8 cellular contexts compared by ENCODE assay signal in genomic region chr22:30245985-30246901, GRCh38. TPM values are rescaled to one million over a fixed set of nuclear protein-coding genes. Genes with fewer than 3 reads are reported as not detected.
DNase-seq lines count a peak whose midpoint lies in the region; ATAC-seq and TF ChIP-seq lines count a peak whose summit lies in the region.

LIF (minus strand) TSS chr22:30246759; CDS start chr22:30246695, 64 bp downstream.

- H3K27ac ChIP-seq in HUES48 (ENCODE audit: low read depth, low read length) (peak within 1 kb of the TSS; percentile 42), ectodermal cell (ENCODE audit: insufficient read depth, low read depth, low read length, poor library complexity, severe bottlenecking) (no peak within 1 kb of the TSS), mesodermal cell (ENCODE audit: low read depth, low read length, severe bottlenecking) (no peak within 1 kb of the TSS), stomach smooth muscle (ENCODE audit: low read length) (no peak within 1 kb of the TSS)

- no peaks in the 10 kb centered on the region for H3K27me3 ChIP-seq in HUES48 (ENCODE audit: control insufficient read depth, insufficient read depth, low read length)
- H3K27me3 ChIP-seq in ectodermal cell (ENCODE audit: control insufficient read depth, insufficient read depth, low read length, poor library complexity, severe bottlenecking), result peaks cover 37% of the 10 kb centered on the region
- H3K27me3 ChIP-seq in stomach smooth muscle (ENCODE audit: control insufficient read depth in 1 of 2, insufficient read depth in 2 of 2, low read length in 2 of 2), result peaks cover 18 to 41% of the 10 kb centered on the region in 2 donors

- DNase-seq in AG10803 (ENCODE audit: low read depth), result peak; percentile 44
- DNase-seq in activated CD4-positive, alpha-beta T cell treated with anti-CD3 and anti-CD28 coated beads for 48 hours, result peak; percentile 75
- DNase-seq in NCI-H2029 (lab: John Stamatoyannopoulos, UW), result no peak

- H3K4me1 ChIP-seq in HUES48 (ENCODE audit: control insufficient read depth, insufficient read depth, low read length) (no peaks in the 10 kb centered on the region; the same call in 1 of the 2 replicates), ectodermal cell (ENCODE audit: control insufficient read depth, insufficient read depth, low read length) (peaks cover 25% of the 10 kb centered on the region), mesodermal cell (ENCODE audit: control insufficient read depth, insufficient read depth, low read length, poor library complexity, severe bottlenecking) (peaks cover 21% of the 10 kb centered on the region), stomach smooth muscle (ENCODE audit: control insufficient read depth, insufficient read depth, low read length) (peaks cover 12% of the 10 kb centered on the region)

- 1% methylated on average over 65 of the region's 65 CpGs for WGBS in ectodermal cell, 2 experiments
- WGBS in mesodermal cell (ENCODE audit: insufficient coverage in 2 of 2), 2 experiments, result 1% methylated on average over 48 to 59 of the region's 65 CpGs

- H3K36me3 ChIP-seq in HUES48 (ENCODE audit: control insufficient read depth, insufficient read depth, low read length) (peaks cover 8% of the 10 kb centered on the region; the same call in 1 of the 2 replicates), ectodermal cell (ENCODE audit: control insufficient read depth, insufficient read depth, low read length) (no peaks in the 10 kb centered on the region), mesodermal cell (ENCODE audit: control insufficient read depth, insufficient read depth, low read length) (peaks cover 4% of the 10 kb centered on the region), stomach smooth muscle (ENCODE audit: control insufficient read depth in 2 of 2, insufficient read depth in 2 of 2, low read length in 2 of 2) (no peaks in the 10 kb centered on the region)

- H3K9me3 ChIP-seq in HUES48 (ENCODE audit: control insufficient read depth, insufficient read depth, low read length) (no peaks in the 10 kb centered on the region), ectodermal cell (ENCODE audit: control insufficient read depth, low read length) (no peaks in the 10 kb centered on the region), mesodermal cell (ENCODE audit: control insufficient read depth, low read length) (no peaks in the 10 kb centered on the region), stomach smooth muscle (ENCODE audit: control insufficient read depth in 2 of 2, low read length in 2 of 2) (no peaks in the 10 kb centered on the region)

- ATAC-seq in HG03469 (IDR thresholded peaks at IDR 0.05; ENCODE audit: unreplicated experiment), result no peak

- H3K4me3 ChIP-seq in AG10803 (ENCODE audit: low read length) (peak within 1 kb of the TSS; percentile 58), HUES48 (ENCODE audit: low read depth, low read length) (peak within 1 kb of the TSS; percentile 77), ectodermal cell (ENCODE audit: insufficient read depth, low read depth, low read length) (peak within 1 kb of the TSS; percentile 50), mesodermal cell (ENCODE audit: extremely low read depth, insufficient read depth, low read length, poor library complexity, severe bottlenecking) (peak within 1 kb of the TSS; percentile 39), stomach smooth muscle (ENCODE audit: low read length in 2 of 2) (peak within 1 kb of the TSS; percentile 46 to 74)

- no peak for TF ChIP-seq CTCF in AG10803 (conservative IDR thresholded peaks at IDR 0.05; ENCODE audit: low read length)

- peak within 1 kb of the TSS; percentile 67; the same call in 1 of the 2 replicates for H3K9ac ChIP-seq in HUES48 (ENCODE audit: low read depth, low read length)
- peak within 1 kb of the TSS in 1 of 2 donors; percentile 22 for H3K9ac ChIP-seq in stomach smooth muscle (ENCODE audit: low read length in 2 of 2)

RNA-seq across cellular contexts. Expression of gene LIF, which starts in this region (rescaled TPM):
- 0.89 TPM for polyA plus RNA-seq in ectodermal cell (2013, experiment 1 of 4)
- 1.2 TPM for polyA plus RNA-seq in ectodermal cell (2013, experiment 2 of 4)
- 0.59 TPM for polyA plus RNA-seq in ectodermal cell (2013, experiment 3 of 4)
- polyA plus RNA-seq in ectodermal cell (2013, experiment 4 of 4), result 0.57 TPM
- 1.5 TPM for polyA plus RNA-seq in mesodermal cell (2013, experiment 1 of 2)
- 0.61 TPM for polyA plus RNA-seq in mesodermal cell (2013, experiment 2 of 2)
